Comparison of ENCODE assay signal across 8 cellular contexts in genomic region chr19:49818691-49819331, GRCh38. TPM values are rescaled to one million over a fixed set of nuclear protein-coding genes. Genes with fewer than 3 reads are reported as not detected.
DNase-seq lines count a peak whose midpoint lies in the region; ATAC-seq and TF ChIP-seq lines count a peak whose summit lies in the region.

No MANE protein-coding gene starts in this region.

- DNase-seq in OCI-LY7 (ENCODE audit: low spot score): peak; percentile 43
- DNase-seq in endothelial cell (ENCODE audit: low spot score): peak; percentile 51
- DNase-seq in ovary: peak in 2 of 5 donors; percentile 58 to 61
- DNase-seq in NCI-H526 (lab: John Stamatoyannopoulos, UW): no peak
- DNase-seq in effector CD4-positive, alpha-beta T cell: no peak
- no peak for DNase-seq in stimulated activated CD4-positive, alpha-beta T cell treated with anti-CD3 and anti-CD28 coated beads, Interleukin-4, amount 100 ng/mL, for 24 hours

- CTCF ChIA-PET in OCI-LY7 (lab: Charles Lee; ENCODE audit: unreplicated experiment): no interaction called here

- TF ChIP-seq POLR2A in ovary (IDR thresholded peaks at IDR 0.05): no peak

- H3K4me1 ChIP-seq in DOHH2 (ENCODE audit: control insufficient read depth, low read length) (peaks cover 61% of the 10 kb centered on the region), OCI-LY7 (ENCODE audit: insufficient read depth, low read length, poor library complexity, severe bottlenecking) (peaks cover 59% of the 10 kb centered on the region), ovary (ENCODE audit: insufficient read depth) (peaks cover 11% of the 10 kb centered on the region)

- H3K36me3 Mint-ChIP-seq in endothelial cell (ENCODE audit: low read depth, unreplicated experiment): peaks cover 17% of the 10 kb centered on the region

- H3K9me3 Mint-ChIP-seq in endothelial cell (ENCODE audit: unreplicated experiment): no peaks in the 10 kb centered on the region

- WGBS in ovary, 3 donors: 11 to 24% (median 11%) methylated on average over 13 to 14 of the region's 14 CpGs

- peak overlapping the region; percentile 100 for H3K27ac Mint-ChIP-seq in endothelial cell (ENCODE audit: unreplicated experiment)

- peak overlapping the region; percentile 80 for H3K4me2 ChIP-seq in DOHH2 (ENCODE audit: low read length)
- H3K4me2 ChIP-seq in OCI-LY7 (ENCODE audit: low read length): peak overlapping the region; percentile 98

- peak overlapping the region; percentile 98 for H3K4me3 Mint-ChIP-seq in endothelial cell (ENCODE audit: unreplicated experiment)

- POLR2A ChIA-PET in OCI-LY7 (lab: Charles Lee): interaction anchor here (0.7 to 1.9 kb wide), 3 partner anchors 31 to 56 kb away, joined by 4 to 8 read pairs (median 6); partner anchors contain the start of genes PTOV1 and TSKS

- peaks cover 20% of the 10 kb centered on the region for H3K27me3 Mint-ChIP-seq in endothelial cell (ENCODE audit: unreplicated experiment)

- H3K4me1 Mint-ChIP-seq in endothelial cell (ENCODE audit: unreplicated experiment): peaks cover 21% of the 10 kb centered on the region

- peak overlapping the region; percentile 70; the same call in 1 of the 2 replicates for H2AFZ ChIP-seq in OCI-LY7 (ENCODE audit: low read length)

- no peaks in the 10 kb centered on the region for H3K9me2 ChIP-seq in DOHH2 (replicated peaks; ENCODE audit: control insufficient read depth, low read length)
- H3K9me2 ChIP-seq in OCI-LY7 (ENCODE audit: insufficient read depth, low read length): no peaks in the 10 kb centered on the region

- peaks cover 50% of the 10 kb centered on the region for H3K79me2 ChIP-seq in DOHH2 (ENCODE audit: control insufficient read depth, low read length)
- H3K79me2 ChIP-seq in OCI-LY7 (ENCODE audit: insufficient read depth, low read depth, low read length): peaks cover 33% of the 10 kb centered on the region

- TF ChIP-seq EP300 in ovary (IDR thresholded peaks at IDR 0.05): no peak

- H3K4me3 ChIP-seq in DOHH2 (ENCODE audit: low read length) (peak overlapping the region; percentile 98), OCI-LY7 (ENCODE audit: low read depth, low read length, poor library complexity, severe bottlenecking) (peak overlapping the region; percentile 90), ovary (peak overlapping the region; percentile 80)

- no peaks in the 10 kb centered on the region for H3K27me3 ChIP-seq in DOHH2 (ENCODE audit: control insufficient read depth, low read length)
- H3K27me3 ChIP-seq in ovary: no peaks in the 10 kb centered on the region

- H3K27ac ChIP-seq in DOHH2 (ENCODE audit: low read depth, low read length) (peak overlapping the region; percentile 75), OCI-LY7 (ENCODE audit: low read depth, low read length, poor library complexity, severe bottlenecking) (peak overlapping the region; percentile 72), ovary (peak overlapping the region; percentile 96 to 97)

- H3K9me3 ChIP-seq in DOHH2 (ENCODE audit: control insufficient read depth, insufficient read depth, low read length) (no peaks in the 10 kb centered on the region), OCI-LY7 (ENCODE audit: low read length) (no peaks in the 10 kb centered on the region), ovary (no peaks in the 10 kb centered on the region)

- TF ChIP-seq CTCF in DOHH2 (IDR thresholded peaks at IDR 0.05; ENCODE audit: low read depth, low read length, poor library complexity, severe bottlenecking): no peak
- no peak for TF ChIP-seq CTCF in OCI-LY7 (conservative IDR thresholded peaks at IDR 0.05; ENCODE audit: low read length)
- TF ChIP-seq CTCF in endothelial cell (IDR thresholded peaks at IDR 0.05; ENCODE audit: unreplicated experiment): no peak
- TF ChIP-seq CTCF in ovary (IDR thresholded peaks at IDR 0.05): no peak

- intact Hi-C loops in OCI-LY7 (cut with micrococcal nuclease; ENCODE audit: unreplicated experiment) (no loop called here), ovary (cut with DNase I) (loop anchor here in 1 of 4 donors (5.0 kb wide), 1 partner anchor 33 kb away; the partner anchor contains the start of gene PTOV1)

- no peak for ATAC-seq in GM21717 (IDR thresholded peaks at IDR 0.05; ENCODE audit: unreplicated experiment)

- H4K20me1 ChIP-seq in DOHH2 (ENCODE audit: control insufficient read depth, insufficient read depth, low read depth, low read length) (no peaks in the 10 kb centered on the region), OCI-LY7 (ENCODE audit: insufficient read depth, low read length) (no peaks in the 10 kb centered on the region)

- peaks cover 43% of the 10 kb centered on the region for H3K36me3 ChIP-seq in DOHH2 (ENCODE audit: control insufficient read depth, low read length)
- peaks cover 36% of the 10 kb centered on the region for H3K36me3 ChIP-seq in OCI-LY7 (ENCODE audit: insufficient read depth, low read length)
- no peaks in the 10 kb centered on the region for H3K36me3 ChIP-seq in ovary

- BruUV-seq in OCI-LY7 (replicated peaks; lab: Mats Ljungman, UMichigan): no TSS peak

- peaks cover 14% of the 10 kb centered on the region for H3F3A ChIP-seq in DOHH2 (ENCODE audit: control insufficient read depth, insufficient read depth)

RNA-seq across cellular contexts. Expression of gene MED25, which starts 0.7 kb away (rescaled TPM):
- total RNA-seq in OCI-LY7 (2014; rRNA removed; shearing (Covaris generic)): 73.5 and 85.1 TPM in 2 replicates
- total RNA-seq in OCI-LY7 (2022) (111 and 146 TPM in 2 replicates), endothelial cell (ENCODE audit: unreplicated experiment) (117 TPM), ovary (10 to 100 TPM; 30.3 to 89.9 (median 85.3) TPM)
- polyA plus RNA-seq in ovary: 10 to 100 TPM; 34.3 to 67.4 TPM

RNA-seq across cellular contexts. Expression of gene FUZ, which starts 5.7 kb away (rescaled TPM):
- total RNA-seq in OCI-LY7 (2014; rRNA removed; shearing (Covaris generic)): 33.6 and 35.1 TPM in 2 replicates
- total RNA-seq in OCI-LY7 (2022) (28.1 and 34.6 TPM in 2 replicates), endothelial cell (ENCODE audit: unreplicated experiment) (15.6 TPM), ovary (10 to 100 TPM; 23.3 to 48.6 (median 27.5) TPM)
- polyA plus RNA-seq in ovary: 10 to 100 TPM; 13.4 to 36.9 TPM

RNA-seq across cellular contexts. Expression of gene PTOV1, which starts 32.1 kb away (rescaled TPM):
- total RNA-seq in OCI-LY7 (2014; rRNA removed; shearing (Covaris generic)): 101 and 124 TPM in 2 replicates
- total RNA-seq in OCI-LY7 (2022) (105 and 114 TPM in 2 replicates), endothelial cell (ENCODE audit: unreplicated experiment) (231 TPM), ovary (100 to 1,000 TPM; 108 to 256 (median 206) TPM)
- 100 to 1,000 TPM in 1 of 2 donors, 10 to 100 TPM in 1; 22.2 to 186 TPM for polyA plus RNA-seq in ovary

RNA-seq across cellular contexts. Expression of gene PNKP, which starts 48.6 kb away (rescaled TPM):
- total RNA-seq in OCI-LY7 (2014; rRNA removed; shearing (Covaris generic)): 65.4 and 90.9 TPM in 2 replicates
- total RNA-seq in OCI-LY7 (2022): 118 and 140 TPM in 2 replicates
- total RNA-seq in endothelial cell (ENCODE audit: unreplicated experiment): 96.0 TPM
- total RNA-seq in ovary: 100 to 1,000 TPM in 1 of 7 donors, 10 to 100 TPM in 6; 47.2 to 111 (median 74.2) TPM
- polyA plus RNA-seq in ovary: 10 to 100 TPM in 1 of 2 donors, 1 to 10 TPM in 1; 6.8 to 39.0 TPM

RNA-seq across cellular contexts. Expression of gene AP2A1, which starts 52.0 kb away (rescaled TPM):
- total RNA-seq in OCI-LY7 (2014; rRNA removed; shearing (Covaris generic)): 29.7 and 47.4 TPM in 2 replicates
- 46.9 and 50.4 TPM in 2 replicates for total RNA-seq in OCI-LY7 (2022)
- 191 TPM for total RNA-seq in endothelial cell (ENCODE audit: unreplicated experiment)
- 100 to 1,000 TPM in 3 of 7 donors, 10 to 100 TPM in 4; 56.0 to 126 (median 99.3) TPM for total RNA-seq in ovary
- polyA plus RNA-seq in ovary: 10 to 100 TPM; 37.8 to 72.2 TPM

Comparison
In these comparisons a context has a peak if more than half of its experiments do, and no peak if none do; other contexts are left out.
1. DNase-seq: peak in OCI-LY7 (single experiment) and endothelial cell (single experiment); none in NCI-H526 (0 of 2), effector CD4-positive, alpha-beta T cell (single experiment) and stimulated activated CD4-positive, alpha-beta T cell treated with anti-CD3 and anti-CD28 coated beads, Interleukin-4, amount 100 ng/mL, for 24 hours (single experiment).
2. Peak in every context shown above with its lines, with median percentiles within 50 percentile points of each other: H3K27ac ChIP-seq and H3K4me3 ChIP-seq.